In genomic region chr19:30649934-30650614, GRCh38 we compare ENCODE assay signal across 8 cellular contexts.
DNase-seq lines count a peak whose midpoint lies in the region; ATAC-seq and TF ChIP-seq lines count a peak whose summit lies in the region.

No MANE protein-coding gene starts in this region.

- H3K4me3 ChIP-seq in AG04449 (ENCODE audit: low read depth, low read length) = no peak overlapping the region

- CTCF ChIA-PET in AG04449 (lab: Yijun Ruan, JAX) = interaction anchor here (0.6 to 2.6 kb wide), 13 partner anchors 8 to 933 kb away, joined by 3 to 10 read pairs (median 6); no protein-coding TSS in a partner anchor

- H3K27ac ChIP-seq in VCaP = no peak overlapping the region; the same call in 1 of the 2 replicates
- H3K27ac ChIP-seq in foreskin keratinocyte = no peak overlapping the region

- POLR2A ChIA-PET in AG04449 (lab: Yijun Ruan, JAX) = interaction anchor here (0.7 kb wide), 1 partner anchor 1763 kb away, joined by 3 read pairs; no protein-coding TSS in a partner anchor

- ATAC-seq in foreskin keratinocyte (no peak), GM21529 (IDR thresholded peaks at IDR 0.05; ENCODE audit: unreplicated experiment) (no peak)

- peak; percentile 12 for DNase-seq in AG04449 (ENCODE audit: low read depth, low spot score)
- DNase-seq in ELF-1 (ENCODE audit: low read depth, low spot score) = peak; percentile 31
- DNase-seq in NCI-H1105 treated with DMSO at 0.1 percent for 48 hours (lab: John Stamatoyannopoulos, UW) = peak; percentile 95
- peak in 1 of 2 donors; percentile 19 for DNase-seq in foreskin keratinocyte
- DNase-seq in putamen (ENCODE audit: low spot score) = peak; percentile 80
- DNase-seq in stimulated activated naive CD4-positive, alpha-beta T cell treated with Interleukin-2 at 50 U/mL for 16 hours (lab: John Stamatoyannopoulos, UW) = no peak

- no peaks in the 10 kb centered on the region for H3K4me1 ChIP-seq in foreskin keratinocyte

- no peaks in the 10 kb centered on the region for H3K27me3 ChIP-seq in foreskin keratinocyte

- TF ChIP-seq CTCF in AG04449 (IDR thresholded peaks at IDR 0.05; ENCODE audit: insufficient read depth, low read length, missing control alignments) = peak; percentile 70
- TF ChIP-seq CTCF in VCaP (conservative IDR thresholded peaks at IDR 0.05) = peak; percentile 97
- peak; percentile 80 for TF ChIP-seq CTCF in foreskin keratinocyte (conservative IDR thresholded peaks at IDR 0.05)
